Comparison of ENCODE assay signal across 2 cellular contexts in genomic region chr4:39838431-39838830, GRCh38.
DNase-seq lines count a peak whose midpoint lies in the region.
"Not testable (repeated sequence)": the region's sequence is repeated elsewhere in the genome, so short reads cannot be mapped to it uniquely, and the experiment has no call there.

No MANE protein-coding gene starts in this region.

- not testable (repeated sequence) for H3K4me2 ChIP-seq in trophoblast cell (ENCODE audit: low read length)

- H3K4me3 ChIP-seq in trophoblast cell (ENCODE audit: low read depth, low read length) = not testable (repeated sequence)

- not testable (repeated sequence) for H3K79me2 ChIP-seq in trophoblast cell (ENCODE audit: control insufficient read depth, insufficient read depth, low read length, poor library complexity)

- H3K9ac ChIP-seq in trophoblast cell (ENCODE audit: low read length) = not testable (repeated sequence)

- peak; percentile 49 for DNase-seq in mesenteric fat pad (ENCODE audit: low spot score)
- DNase-seq in trophoblast cell = peak; percentile 85 to 87

- not testable (repeated sequence) for H3K79me1 ChIP-seq in trophoblast cell (ENCODE audit: low read length)

- WGBS in trophoblast cell (ENCODE audit: extremely low coverage, insufficient coverage, insufficient read length) = no CpG with 5 or more reads among the region's 11 CpGs

- not testable (repeated sequence) for H3K27me3 ChIP-seq in trophoblast cell (ENCODE audit: insufficient read depth, low read length)

- not testable (repeated sequence) for H3K14ac ChIP-seq in trophoblast cell (ENCODE audit: low read length)

- H2AK5ac ChIP-seq in trophoblast cell (ENCODE audit: low read length) = not testable (repeated sequence)

- not testable (repeated sequence) for H3K4ac ChIP-seq in trophoblast cell (ENCODE audit: low read depth, low read length)

- peaks cover 43 to 46% of the 10 kb centered on the region in 2 experiments for H3K36me3 ChIP-seq in trophoblast cell (ENCODE audit: control insufficient read depth in 1 of 2, insufficient read depth in 2 of 2, low read length in 2 of 2)

- H4K8ac ChIP-seq in trophoblast cell (ENCODE audit: low read depth, low read length) = not testable (repeated sequence)

- H3K4me1 ChIP-seq in trophoblast cell (ENCODE audit: control insufficient read depth in 1 of 2, insufficient read depth in 2 of 2, low read length in 2 of 2) = not testable (repeated sequence)

- H4K12ac ChIP-seq in trophoblast cell (ENCODE audit: low read depth, low read length) = not testable (repeated sequence)

- H2AFZ ChIP-seq in trophoblast cell (ENCODE audit: insufficient read depth, low read length, poor library complexity) = not testable (repeated sequence)

- not testable (repeated sequence) for H2BK12ac ChIP-seq in trophoblast cell (ENCODE audit: low read length)

- H3K27ac ChIP-seq in trophoblast cell (ENCODE audit: low read depth, low read length) = not testable (repeated sequence)

- not testable (repeated sequence) for H2BK5ac ChIP-seq in trophoblast cell (ENCODE audit: low read depth, low read length, poor library complexity)

- H4K91ac ChIP-seq in trophoblast cell (ENCODE audit: low read depth, low read length) = not testable (repeated sequence)

- not testable (repeated sequence) for H3K23ac ChIP-seq in trophoblast cell (ENCODE audit: low read length)

- not testable (repeated sequence) for H3K18ac ChIP-seq in trophoblast cell (ENCODE audit: low read length)

- H3K9me3 ChIP-seq in trophoblast cell (ENCODE audit: insufficient read depth, low read depth, low read length) = not testable (repeated sequence)

- H2BK120ac ChIP-seq in trophoblast cell (ENCODE audit: insufficient read depth, low read length, poor library complexity) = not testable (repeated sequence)
